ENCODE assay signal across 8 cellular contexts in the genomic region with DNA sequence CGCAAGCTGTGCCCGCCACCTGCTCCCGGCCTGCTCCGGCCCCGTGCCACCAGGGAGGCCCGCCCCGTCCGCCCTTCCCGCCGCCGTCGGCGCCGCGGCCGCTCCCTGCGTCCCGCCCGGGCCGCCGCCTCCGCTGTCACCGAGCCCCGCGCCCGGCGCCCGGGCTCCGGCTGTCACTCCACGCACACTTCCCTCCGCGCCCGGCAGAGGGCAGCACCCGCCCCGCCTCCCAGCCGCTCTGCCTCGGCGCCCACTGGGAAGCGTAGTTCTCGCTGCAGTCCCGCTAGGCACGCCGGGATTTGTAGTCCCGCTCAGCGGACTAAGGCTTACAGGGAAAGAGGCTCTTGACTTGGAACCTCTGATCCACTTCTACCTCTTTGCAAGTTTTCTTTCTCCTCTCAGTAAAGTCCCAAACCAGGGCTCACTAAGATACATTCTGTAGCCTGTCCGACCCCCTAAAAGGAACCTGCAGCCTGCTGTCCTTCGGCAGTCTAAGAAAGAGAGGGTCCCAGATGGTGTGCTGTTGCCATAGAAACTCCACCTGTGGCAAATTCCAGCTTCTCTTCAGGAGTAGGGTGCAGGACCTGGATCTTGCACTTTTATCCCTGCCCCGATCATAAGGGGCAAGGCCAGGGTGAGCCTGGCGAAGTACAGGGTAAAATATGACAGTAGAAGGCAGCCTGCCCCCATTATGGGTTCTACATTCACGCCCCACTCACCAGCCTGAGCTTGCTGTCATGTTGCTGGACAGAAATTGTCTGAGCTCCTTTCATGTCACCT. TPM values are rescaled to one million over a fixed set of nuclear protein-coding genes. Genes with fewer than 3 reads are reported as not detected.
DNase-seq lines count a peak whose midpoint lies in the region; ATAC-seq, FAIRE-seq and TF ChIP-seq lines count a peak whose summit lies in the region.

Gene TFEB, minus strand, starts transcription at position 182 of the 780 bp plus-strand sequence. CDS start 44,395 bp downstream, outside the sequence.

- peak within 1 kb of the TSS; percentile 80 for H3K4me3 Mint-ChIP-seq in endothelial cell (ENCODE audit: unreplicated experiment)

- no peak for FAIRE-seq in HTR-8/SVneo (lab: Jason Lieb, UNC)

- H3K27ac Mint-ChIP-seq in endothelial cell (ENCODE audit: unreplicated experiment): no peak within 1 kb of the TSS

- peaks cover 18% of the 10 kb centered on the region for H3K4me1 Mint-ChIP-seq in endothelial cell (ENCODE audit: unreplicated experiment)

- peak; percentile 44 for ATAC-seq in GM21360 (IDR thresholded peaks at IDR 0.05; ENCODE audit: unreplicated experiment)

- no peaks in the 10 kb centered on the region for H3K27me3 Mint-ChIP-seq in endothelial cell (ENCODE audit: unreplicated experiment)

- peak; percentile 96 for TF ChIP-seq CTCF in endothelial cell (IDR thresholded peaks at IDR 0.05; ENCODE audit: unreplicated experiment)

- peak; percentile 86 for DNase-seq in COR-L47 (lab: John Stamatoyannopoulos, UW)
- DNase-seq in HTR-8/SVneo (ENCODE audit: insufficient read length, low spot score): peak; percentile 96
- peak; percentile 89 for DNase-seq in NOMO-1 treated with dmso at 0.1 percent for 144 hours (lab: John Stamatoyannopoulos, UW; ENCODE audit: unreplicated experiment)
- DNase-seq in activated CD8-positive, alpha-beta memory T cell treated with anti-CD3 and anti-CD28 coated beads, Interleukin-2, amount 50 U/mL, for 4 hours: peak; percentile 96
- peak; percentile 96 for DNase-seq in endothelial cell (ENCODE audit: low spot score)
- peak; percentile 96 for DNase-seq in midbrain (lab: John Stamatoyannopoulos, UW)
- DNase-seq in stimulated activated CD8-positive, alpha-beta memory T cell treated with anti-CD3 and anti-CD28 coated beads, Interleukin-2, amount 100 ng/mL, for 1 hour (ENCODE audit: low read depth in 2 of 2): peak; percentile 82 to 88

- no peaks in the 10 kb centered on the region for H3K36me3 Mint-ChIP-seq in endothelial cell (ENCODE audit: low read depth, unreplicated experiment)

- H3K9me3 Mint-ChIP-seq in endothelial cell (ENCODE audit: unreplicated experiment): no peaks in the 10 kb centered on the region

RNA-seq across cellular contexts. Expression of gene TFEB, which starts in this region (rescaled TPM):
- total RNA-seq in endothelial cell (ENCODE audit: unreplicated experiment): 10.4 TPM

Comparison
In these comparisons a context has a peak if more than half of its experiments do, and no peak if none do; other contexts are left out.
1. Peak in every context shown above with its lines: DNase-seq and ATAC-seq.